ENCODE assay signal across 9 cellular contexts in genomic region chr13:20287976-20288375, GRCh38. TPM values are rescaled to one million over a fixed set of nuclear protein-coding genes. Genes with fewer than 3 reads are reported as not detected.
"Had no signal": no experiment of that assay in that cellular context is flagged by ENCODE, and none has a peak within 500 bp of the region (broad histone marks: within the 10 kb centered on the region; RNA-seq: fewer than 3 reads in every experiment).

No MANE protein-coding gene starts in this region.

- FAIRE-seq: G401.6, GM12878, GM12891, GM12892, GM18507, GM19239 had no signal

- H3K4me3 ChIP-seq: GM12878 had no signal

- DNase-seq: GDM1, GF-D8 had no signal

- ATAC-seq: GM12878 had no signal

RNA-seq across cellular contexts. Expression of gene GJB6, which starts 55.9 kb away (rescaled TPM):
- total RNA-seq: G401, GM12878 had no signal
